8 cellular contexts compared by ENCODE assay signal in the genomic region with DNA sequence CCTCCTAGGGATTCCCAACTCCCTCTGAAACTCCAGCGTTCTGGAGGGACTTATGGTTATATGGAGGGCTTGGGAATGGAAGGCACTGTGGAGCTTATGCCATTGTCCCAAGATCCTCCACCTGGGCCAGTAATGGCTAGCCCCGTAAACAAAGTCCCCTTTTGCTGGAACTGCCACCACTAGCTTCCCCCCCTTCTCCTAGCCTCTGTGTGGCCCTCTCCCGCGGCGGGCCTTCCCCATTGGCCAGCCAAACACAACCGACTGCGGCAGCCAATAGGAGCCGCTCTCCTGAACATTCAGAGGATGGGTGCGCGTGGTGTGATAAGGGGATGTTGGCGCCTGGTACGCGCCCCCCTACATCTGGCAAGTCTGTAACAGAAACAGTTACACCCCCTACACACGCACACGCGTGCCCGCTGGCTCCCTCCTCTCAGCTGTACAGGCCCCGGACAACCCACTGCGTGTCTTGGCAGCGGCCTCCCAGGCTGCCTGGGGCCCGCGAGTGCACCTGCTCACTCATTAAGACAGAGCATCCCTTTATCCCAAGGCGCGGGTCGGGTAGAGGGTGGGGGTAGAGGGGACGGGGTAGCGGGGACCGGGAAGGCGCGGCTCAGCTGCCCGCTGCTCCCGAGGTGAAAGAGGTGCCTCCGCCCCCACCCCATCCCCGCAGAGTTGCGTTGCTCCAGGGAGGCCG. TPM values are rescaled to one million over a fixed set of nuclear protein-coding genes. Genes with fewer than 3 reads are reported as not detected.
DNase-seq lines count a peak whose midpoint lies in the region; ATAC-seq and TF ChIP-seq lines count a peak whose summit lies in the region.

No MANE protein-coding gene starts in this region.

- no peak for TF ChIP-seq EP300 in sigmoid colon (IDR thresholded peaks at IDR 0.05)

- H3K27ac Mint-ChIP-seq in activated naive CD8-positive, alpha-beta T cell treated with anti-CD3 and anti-CD28 coated beads, Interleukin-2, amount 50 U/mL, for 24 hours = peak overlapping the region; percentile 82

- intact Hi-C loops in sigmoid colon (cut with DNase I) = loop anchor here (2.0 to 5.0 kb wide), 2 partner anchors 89 to 240 kb away; no protein-coding TSS in a partner anchor

- no peaks in the 10 kb centered on the region for H3K36me3 Mint-ChIP-seq in activated naive CD8-positive, alpha-beta T cell treated with anti-CD3 and anti-CD28 coated beads, Interleukin-2, amount 50 U/mL, for 24 hours (ENCODE audit: low read depth)

- H3K36me3 ChIP-seq in sigmoid colon = no peaks in the 10 kb centered on the region

- no peaks in the 10 kb centered on the region for H3K9me3 Mint-ChIP-seq in activated naive CD8-positive, alpha-beta T cell treated with anti-CD3 and anti-CD28 coated beads, Interleukin-2, amount 50 U/mL, for 24 hours

- TF ChIP-seq POLR2A in sigmoid colon (IDR thresholded peaks at IDR 0.05) = no peak

- peaks cover 2 to 21% (median 9%) of the 10 kb centered on the region in 4 donors for H3K4me1 ChIP-seq in sigmoid colon

- H3K4me3 ChIP-seq in sigmoid colon = peak overlapping the region; percentile 13 to 50 (median 44)

- peaks cover 45% of the 10 kb centered on the region for H3K4me1 Mint-ChIP-seq in activated naive CD8-positive, alpha-beta T cell treated with anti-CD3 and anti-CD28 coated beads, Interleukin-2, amount 50 U/mL, for 24 hours

- no peaks in the 10 kb centered on the region for H3K27me3 Mint-ChIP-seq in activated naive CD8-positive, alpha-beta T cell treated with anti-CD3 and anti-CD28 coated beads, Interleukin-2, amount 50 U/mL, for 24 hours

- DNase-seq in EL (peak; percentile 47), M059J (ENCODE audit: low read depth) (peak; percentile 50), hippocampal formation (lab: John Stamatoyannopoulos, UW) (peak; percentile 83 to 86), sigmoid colon (no peak), HEK293T (ENCODE audit: extremely low spot score) (no peak)
- peak; percentile 69 for DNase-seq in activated naive CD8-positive, alpha-beta T cell treated with anti-CD3 and anti-CD28 coated beads, Interleukin-2, amount 50 U/mL, for 24 hours

- WGBS in sigmoid colon, 2 donors = 2% methylated on average over 36 of the region's 36 CpGs

- POLR2A ChIA-PET in HEK293T (lab: Yijun Ruan, JAX) = no interaction called here

- no peaks in the 10 kb centered on the region for H3K9me3 ChIP-seq in sigmoid colon

- CTCF ChIA-PET in HEK293T (lab: Yijun Ruan, JAX) = no interaction called here

- peak overlapping the region in 1 of 4 donors; percentile 33 for H3K27ac ChIP-seq in sigmoid colon

- H3K4me3 Mint-ChIP-seq in activated naive CD8-positive, alpha-beta T cell treated with anti-CD3 and anti-CD28 coated beads, Interleukin-2, amount 50 U/mL, for 24 hours = peak overlapping the region; percentile 88

- ATAC-seq in GM21723 (IDR thresholded peaks at IDR 0.05; ENCODE audit: unreplicated experiment) (peak; percentile 73), SK-N-SH treated with all-trans-retinoic acid at 6 μM for 48 hours (peak; percentile 81)
- peak; percentile 83 for ATAC-seq in activated naive CD8-positive, alpha-beta T cell treated with anti-CD3 and anti-CD28 coated beads, Interleukin-2, amount 50 U/mL, for 24 hours

- no peak for TF ChIP-seq CTCF in sigmoid colon (IDR thresholded peaks at IDR 0.05)

- no peaks in the 10 kb centered on the region for H3K27me3 ChIP-seq in sigmoid colon

TF ChIP-seq in SK-N-SH treated with all-trans-retinoic acid at 6 μM for 48 hours, 23 proteins besides CTCF, POLR2A, EP300 and RAD21 (continues in another document):
- TF ChIP-seq ZC3H10 (CRISPR knock-in tag; IDR thresholded peaks at IDR 0.05) (no peak), CSRNP3 (CRISPR knock-in tag; IDR thresholded peaks at IDR 0.05) (no peak), SNAI2 (CRISPR knock-in tag; IDR thresholded peaks at IDR 0.05) (peak; percentile 85; the same call in 1 of the 2 replicates), ZFP30 (CRISPR knock-in tag; IDR thresholded peaks at IDR 0.05) (no peak), PPARA (CRISPR knock-in tag; IDR thresholded peaks at IDR 0.05; ENCODE audit: borderline replicate concordance) (no peak)
- TF ChIP-seq, protein P1, sequence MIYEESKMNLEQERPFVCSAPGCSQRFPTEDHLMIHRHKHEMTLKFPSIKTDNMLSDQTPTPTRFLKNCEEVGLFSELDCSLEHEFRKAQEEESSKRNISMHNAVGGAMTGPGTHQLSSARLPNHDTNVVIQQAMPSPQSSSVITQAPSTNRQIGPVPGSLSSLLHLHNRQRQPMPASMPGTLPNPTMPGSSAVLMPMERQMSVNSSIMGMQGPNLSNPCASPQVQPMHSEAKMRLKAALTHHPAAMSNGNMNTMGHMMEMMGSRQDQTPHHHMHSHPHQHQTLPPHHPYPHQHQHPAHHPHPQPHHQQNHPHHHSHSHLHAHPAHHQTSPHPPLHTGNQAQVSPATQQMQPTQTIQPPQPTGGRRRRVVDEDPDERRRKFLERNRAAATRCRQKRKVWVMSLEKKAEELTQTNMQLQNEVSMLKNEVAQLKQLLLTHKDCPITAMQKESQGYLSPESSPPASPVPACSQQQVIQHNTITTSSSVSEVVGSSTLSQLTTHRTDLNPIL (CRISPR knock-in tag; IDR thresholded peaks at IDR 0.05; ENCODE audit: low read depth) = no peak

TF ChIP-seq in HEK293T, 16 proteins besides CTCF, POLR2A, EP300 and RAD21:
- TF ChIP-seq ARNT (IDR thresholded peaks at IDR 0.05) (no peak), FOXM1 (IDR thresholded peaks at IDR 0.05; ENCODE audit: borderline replicate concordance) (no peak), NFRKB (IDR thresholded peaks at IDR 0.05) (no peak), BHLHE40 (IDR thresholded peaks at IDR 0.05; ENCODE audit: borderline replicate concordance) (no peak), LEF1 (IDR thresholded peaks at IDR 0.05; ENCODE audit: borderline replicate concordance) (no peak), SUZ12 (IDR thresholded peaks at IDR 0.05) (no peak), SP1 (IDR thresholded peaks at IDR 0.05) (no peak), ZNF384 (IDR thresholded peaks at IDR 0.05) (no peak), FOXA1 (IDR thresholded peaks at IDR 0.05) (no peak), CTBP1 (IDR thresholded peaks at IDR 0.05; ENCODE audit: borderline replicate concordance) (no peak)
- TF ChIP-seq, protein P2, sequence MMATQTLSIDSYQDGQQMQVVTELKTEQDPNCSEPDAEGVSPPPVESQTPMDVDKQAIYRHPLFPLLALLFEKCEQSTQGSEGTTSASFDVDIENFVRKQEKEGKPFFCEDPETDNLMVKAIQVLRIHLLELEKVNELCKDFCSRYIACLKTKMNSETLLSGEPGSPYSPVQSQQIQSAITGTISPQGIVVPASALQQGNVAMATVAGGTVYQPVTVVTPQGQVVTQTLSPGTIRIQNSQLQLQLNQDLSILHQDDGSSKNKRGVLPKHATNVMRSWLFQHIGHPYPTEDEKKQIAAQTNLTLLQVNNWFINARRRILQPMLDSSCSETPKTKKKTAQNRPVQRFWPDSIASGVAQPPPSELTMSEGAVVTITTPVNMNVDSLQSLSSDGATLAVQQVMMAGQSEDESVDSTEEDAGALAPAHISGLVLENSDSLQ (IDR thresholded peaks at IDR 0.05) = no peak

RNA-seq across cellular contexts. Expression of gene RAB33A, which starts 0.9 kb away (rescaled TPM):
- total RNA-seq in M059J (2014; rRNA removed; shearing (Covaris generic)) = 0.42 and 1.1 TPM in 2 replicates
- 1 to 10 TPM in 2 of 4 donors, not detected in 2; 1.2 to 1.3 TPM for total RNA-seq in sigmoid colon
- 1 to 10 TPM in 2 of 3 donors, not detected in 1; 1.2 to 3.8 TPM for polyA plus RNA-seq in sigmoid colon

RNA-seq across cellular contexts. Expression of gene AIFM1, which starts 5.3 kb away (rescaled TPM):
- total RNA-seq in M059J (2014; rRNA removed; shearing (Covaris generic)) = 39.0 and 69.2 TPM in 2 replicates
- total RNA-seq in sigmoid colon = 10 to 100 TPM in 3 of 4 donors, 1 to 10 TPM in 1; 9.7 to 19.8 (median 14.2) TPM
- 10 to 100 TPM; 27.0 to 55.9 (median 47.4) TPM for polyA plus RNA-seq in sigmoid colon

Comparison
In these comparisons a context has a peak if more than half of its experiments do, and no peak if none do; other contexts are left out.
1. DNase-seq: peak in EL (single experiment), M059J (single experiment), activated naive CD8-positive, alpha-beta T cell treated with anti-CD3 and anti-CD28 coated beads, Interleukin-2, amount 50 U/mL, for 24 hours (single experiment) and hippocampal formation (2 of 2); none in sigmoid colon (single experiment) and HEK293T (single experiment).
2. Peak in every context shown above with its lines, with median percentiles within 50 percentile points of each other: ATAC-seq.